In the genomic region with DNA sequence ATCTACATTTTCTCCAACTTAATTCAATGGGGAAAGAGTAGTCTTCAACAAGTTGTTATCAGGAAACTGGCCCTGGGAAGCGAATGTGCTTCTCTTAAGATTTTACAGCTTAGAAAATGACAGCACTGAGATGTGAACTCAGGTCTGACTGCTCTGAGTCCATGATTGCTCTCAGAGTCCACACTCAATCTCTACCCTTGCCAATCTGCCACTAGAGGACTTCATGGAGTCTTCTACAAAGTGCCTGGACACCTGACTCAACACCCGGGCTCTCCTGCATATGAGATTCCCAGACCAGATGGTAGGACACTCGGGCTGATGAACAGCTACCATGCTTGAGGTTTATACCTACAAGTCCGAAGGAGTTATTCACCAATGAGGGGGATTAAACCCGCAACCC, we compare ENCODE assay signal across 14 cellular contexts.
DNase-seq lines count a peak whose midpoint lies in the region; ATAC-seq and FAIRE-seq lines count a peak whose summit lies in the region.
"Had no signal": no experiment of that assay in that cellular context is flagged by ENCODE, and none has a peak within 500 bp of the region (broad histone marks: within the 10 kb centered on the region; RNA-seq: fewer than 3 reads in every experiment).

No MANE protein-coding gene starts in this region.

- no peak overlapping the region for H3K27ac Mint-ChIP-seq in activated CD8-positive, alpha-beta memory T cell treated with anti-CD3 and anti-CD28 coated beads, Interleukin-2, amount 10 ng/mL, durations not matched to agents 7 days and 5 days

- no peaks in the 10 kb centered on the region for H3K9me3 ChIP-seq in small intestine (ENCODE audit: control insufficient read depth, low read depth)
- H3K9me3 ChIP-seq: HAP-1, uterus had no signal

- FAIRE-seq in small intestine (lab: Jason Lieb, UNC), result no peak

- H3K36me3 Mint-ChIP-seq in activated CD8-positive, alpha-beta memory T cell treated with anti-CD3 and anti-CD28 coated beads, Interleukin-2, amount 10 ng/mL, durations not matched to agents 7 days and 5 days, result no peaks in the 10 kb centered on the region

- no peaks in the 10 kb centered on the region for H3K9me3 Mint-ChIP-seq in activated CD8-positive, alpha-beta memory T cell treated with anti-CD3 and anti-CD28 coated beads, Interleukin-2, amount 10 ng/mL, durations not matched to agents 7 days and 5 days (ENCODE audit: low read depth)

- 59 to 71% (median 71%) methylated on average over 5 of the region's 5 CpGs for WGBS in small intestine, 3 donors

- peaks cover 2 to 3% of the 10 kb centered on the region in 2 donors for H3K4me1 ChIP-seq in small intestine (ENCODE audit: control insufficient read depth in 2 of 2, insufficient read depth in 1 of 2, low read depth in 1 of 2, low read length in 1 of 2)
- H3K4me1 ChIP-seq: HAP-1, uterus had no signal

- DNase-seq in OCI-M1 (lab: John Stamatoyannopoulos, UW) (peak; percentile 77), small intestine (peak; percentile 55), NCI-H526 (lab: John Stamatoyannopoulos, UW) (no peak), NOMO-1 (lab: John Stamatoyannopoulos, UW; ENCODE audit: unreplicated experiment in 2 of 2) (no peak), NCI-H1048 (lab: John Stamatoyannopoulos, UW) (no peak)
- no peak for DNase-seq in activated CD8-positive, alpha-beta memory T cell treated with anti-CD3 and anti-CD28 coated beads, Interleukin-2, amount 10 ng/mL, durations not matched to agents 7 days and 5 days
- DNase-seq: COR-L47, hippocampal formation, NCI-H187, T-helper 9 cell, uterus had no signal

- CTCF ChIA-PET in activated CD8-positive, alpha-beta memory T cell treated with anti-CD3 and anti-CD28 coated beads, Interleukin-2, amount 10 ng/mL, durations not matched to agents 7 days and 5 days (lab: Charles Lee), result interaction anchor here (1.3 to 1.9 kb wide), 3 partner anchors 9 to 37 kb away, joined by 3 to 13 read pairs (median 8); no protein-coding TSS in a partner anchor

- peak; percentile 19 for ATAC-seq in GM19023 (IDR thresholded peaks at IDR 0.05; ENCODE audit: unreplicated experiment)
- ATAC-seq in HG02610 (IDR thresholded peaks at IDR 0.05; ENCODE audit: unreplicated experiment), result peak; percentile 23
- no peak for ATAC-seq in activated CD8-positive, alpha-beta memory T cell treated with anti-CD3 and anti-CD28 coated beads, Interleukin-2, amount 10 ng/mL, durations not matched to agents 7 days and 5 days

- H3K4me3 Mint-ChIP-seq in activated CD8-positive, alpha-beta memory T cell treated with anti-CD3 and anti-CD28 coated beads, Interleukin-2, amount 10 ng/mL, durations not matched to agents 7 days and 5 days, result no peak overlapping the region

- H3K4me1 Mint-ChIP-seq in activated CD8-positive, alpha-beta memory T cell treated with anti-CD3 and anti-CD28 coated beads, Interleukin-2, amount 10 ng/mL, durations not matched to agents 7 days and 5 days, result peaks cover 21% of the 10 kb centered on the region

- no peaks in the 10 kb centered on the region for H3K27me3 ChIP-seq in small intestine (ENCODE audit: control insufficient read depth in 2 of 2, insufficient read depth in 2 of 2, low read length in 2 of 2)
- H3K27me3 ChIP-seq: uterus had no signal

- H3K36me3 ChIP-seq in small intestine (ENCODE audit: control insufficient read depth in 2 of 2, insufficient read depth in 2 of 2, low read length in 2 of 2), result no peaks in the 10 kb centered on the region
- H3K36me3 ChIP-seq: HAP-1, uterus had no signal

- no peaks in the 10 kb centered on the region for H3K27me3 Mint-ChIP-seq in activated CD8-positive, alpha-beta memory T cell treated with anti-CD3 and anti-CD28 coated beads, Interleukin-2, amount 10 ng/mL, durations not matched to agents 7 days and 5 days

- no peak overlapping the region for H3K4me3 ChIP-seq in small intestine (ENCODE audit: low read depth in 1 of 2, low read length in 2 of 2)
- H3K4me3 ChIP-seq: HAP-1, uterus had no signal

- H3K27ac ChIP-seq in small intestine (ENCODE audit: low read depth in 1 of 2, low read length in 1 of 2), result peak overlapping the region in 1 of 2 donors; percentile 58

Comparison
In these comparisons a context has a peak if more than half of its experiments do, and no peak if none do; other contexts are left out.
1. DNase-seq: peak in OCI-M1 (single experiment) and small intestine (single experiment); none in NCI-H526 (0 of 2), activated CD8-positive, alpha-beta memory T cell treated with anti-CD3 and anti-CD28 coated beads, Interleukin-2, amount 10 ng/mL, durations not matched to agents 7 days and 5 days (single experiment), NOMO-1 (0 of 2) and NCI-H1048 (single experiment).